In genomic region chr2:190887089-190887488, GRCh38 we compare ENCODE assay signal across 10 cellular contexts. TPM values are rescaled to one million over a fixed set of nuclear protein-coding genes. Genes with fewer than 3 reads are reported as not detected.
DNase-seq lines count a peak whose midpoint lies in the region; ATAC-seq and TF ChIP-seq lines count a peak whose summit lies in the region.
"Had no signal": no experiment of that assay in that cellular context is flagged by ENCODE, and none has a peak within 500 bp of the region (broad histone marks: within the 10 kb centered on the region; RNA-seq: fewer than 3 reads in every experiment).

No MANE protein-coding gene starts in this region.

- TF ChIP-seq CTCF in epithelial cell of proximal tubule (conservative IDR thresholded peaks at IDR 0.05; ENCODE audit: low read depth, low read length) (no peak), glutamatergic neuron (IDR thresholded peaks at IDR 0.05; ENCODE audit: partially characterized antibody, unreplicated experiment) (no peak)

- no peaks in the 10 kb centered on the region for H3K27me3 Mint-ChIP-seq in glutamatergic neuron (ENCODE audit: unreplicated experiment)

- H3K36me3 Mint-ChIP-seq in glutamatergic neuron (ENCODE audit: unreplicated experiment), result no peaks in the 10 kb centered on the region

- peaks cover under 1% of the 10 kb centered on the region for H3K9me3 Mint-ChIP-seq in glutamatergic neuron (ENCODE audit: unreplicated experiment)

- H3K4me1 Mint-ChIP-seq in glutamatergic neuron (ENCODE audit: low read depth, unreplicated experiment), result peaks cover 20% of the 10 kb centered on the region

- H3K4me3 Mint-ChIP-seq in glutamatergic neuron (ENCODE audit: unreplicated experiment), result no peak overlapping the region

- H3K27ac Mint-ChIP-seq in glutamatergic neuron (ENCODE audit: unreplicated experiment), result no peak overlapping the region

- peak; percentile 45 for ATAC-seq in GM19467 (IDR thresholded peaks at IDR 0.05; ENCODE audit: unreplicated experiment)
- ATAC-seq in HG03457 (IDR thresholded peaks at IDR 0.05; ENCODE audit: unreplicated experiment), result peak; percentile 43

- peak overlapping the region; percentile 89 for H3K4me3 ChIP-seq in epithelial cell of proximal tubule (ENCODE audit: low read depth, low read length)
- H3K4me3 ChIP-seq: HAP-1 had no signal

- DNase-seq in Daoy (ENCODE audit: low read depth), result peak; percentile 37
- no peak for DNase-seq in epithelial cell of proximal tubule (ENCODE audit: low read depth)
- DNase-seq in glutamatergic neuron, result no peak
- DNase-seq in effector CD8-positive, alpha-beta T cell (lab: John Stamatoyannopoulos, UW), result no peak
- DNase-seq in activated gamma-delta T cell treated with Interleukin-2 at 50 U/mL for 16 hours, result no peak
- no peak for DNase-seq in NCI-H524 treated with DMSO at 0.1 percent for 48 hours (lab: John Stamatoyannopoulos, UW)
- DNase-seq: occipital lobe had no signal

RNA-seq across cellular contexts. Expression of gene GLS, which starts 6.5 kb away (rescaled TPM):
- total RNA-seq in Daoy (2014; rRNA removed; shearing (Covaris generic)), result 136 and 145 TPM in 2 replicates
- total RNA-seq in epithelial cell of proximal tubule (123 and 246 TPM in 2 replicates), glutamatergic neuron (ENCODE audit: unreplicated experiment) (120 TPM)
